In the genomic region with DNA sequence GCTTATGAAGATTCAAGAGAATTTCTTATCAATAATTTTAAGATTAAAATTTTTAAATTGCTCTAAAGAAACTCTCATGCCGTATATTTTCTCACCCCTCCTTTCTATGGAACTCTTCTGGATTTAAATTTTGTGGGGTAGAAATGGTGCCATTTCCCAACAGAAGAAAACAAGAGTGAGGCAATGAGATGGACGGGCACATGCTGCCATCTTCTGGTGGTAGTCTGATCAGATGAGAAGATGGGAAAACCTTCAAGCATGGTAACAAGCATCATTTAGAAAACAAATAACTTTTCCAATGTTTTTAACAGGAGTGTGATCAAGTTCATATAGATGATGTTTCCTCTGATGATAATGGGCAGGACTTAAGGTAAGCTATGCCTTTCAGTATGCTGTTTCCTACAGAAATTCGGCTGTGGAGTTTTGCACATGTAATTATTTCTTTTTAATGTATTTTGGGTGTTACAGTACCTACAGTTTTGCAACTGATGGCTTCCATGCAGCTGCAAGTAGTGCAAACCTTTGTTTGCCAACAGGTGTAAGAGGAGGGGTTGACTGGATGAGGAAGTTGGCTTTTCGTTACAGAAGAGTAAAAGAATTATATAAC, we compare ENCODE assay signal across 9 cellular contexts.
A peak's percentile ranks its signal among the peaks of the same experiment; 100 is the strongest.
DNase-seq lines count a peak whose midpoint lies in the region; ATAC-seq and TF ChIP-seq lines count a peak whose summit lies in the region.
"Had no signal": no experiment of that assay in that cellular context is flagged by ENCODE, and none has a peak within 500 bp of the region (broad histone marks: within the 10 kb centered on the region; RNA-seq: fewer than 3 reads in every experiment).

No MANE protein-coding gene starts in this region.

- DNase-seq in BJ (ENCODE audit: low read depth) (no peak), NCI-H526 (lab: John Stamatoyannopoulos, UW) (peak; percentile 41 to 43), astrocyte of the spinal cord (ENCODE audit: low read depth, low spot score) (peak; percentile 66), iPS-NIHi11 (ENCODE audit: low spot score) (peak; percentile 36), OCI-M2 (lab: John Stamatoyannopoulos, UW; ENCODE audit: unreplicated experiment) (no peak), DMS79 (lab: John Stamatoyannopoulos, UW) (no peak)
- peak; percentile 26 to 38 for DNase-seq in stimulated activated CD4-positive, alpha-beta T cell treated with anti-CD3 and anti-CD28 coated beads, Interleukin-2, amount 100 ng/mL, for 24 hours

- no peak overlapping the region for H3K4me3 ChIP-seq in BJ (ENCODE audit: low read depth, low read length)
- H3K4me3 ChIP-seq in astrocyte of the spinal cord (ENCODE audit: low read depth, low read length) = no peak overlapping the region

- POLR2A ChIA-PET in BJ (lab: Charles Lee) = no interaction called here

- in situ Hi-C loops in astrocyte of the spinal cord (cut with HindIII; ENCODE audit: low sequenced_read_pairs) = no loop called here

- CTCF ChIA-PET in BJ (lab: Yijun Ruan, JAX) = interaction anchor here (0.6 to 1.5 kb wide), 6 partner anchors 9 to 550 kb away, joined by 3 to 9 read pairs (median 4); no protein-coding TSS in a partner anchor

- ATAC-seq in GM21526 (IDR thresholded peaks at IDR 0.05; ENCODE audit: low FRiP score, unreplicated experiment) = peak; percentile 58

- TF ChIP-seq CTCF in BJ (IDR thresholded peaks at IDR 0.05; ENCODE audit: insufficient read depth, low read depth, low read length) (peak; percentile 64), astrocyte of the spinal cord (IDR thresholded peaks at IDR 0.05; ENCODE audit: low read depth, low read length) (peak; percentile 67)

- H3K27me3 ChIP-seq in BJ (ENCODE audit: control insufficient read depth, insufficient read depth, low read length) = no peaks in the 10 kb centered on the region; the same call in 1 of the 2 replicates
- H3K27me3 ChIP-seq: neutrophil had no signal

- no peaks in the 10 kb centered on the region for H3K36me3 ChIP-seq in BJ (ENCODE audit: control insufficient read depth, insufficient read depth, low read length)
- H3K36me3 ChIP-seq: neutrophil had no signal

Comparison
In these comparisons a context has a peak if more than half of its experiments do, and no peak if none do; other contexts are left out.
1. DNase-seq: peak in NCI-H526 (2 of 2), astrocyte of the spinal cord (single experiment), iPS-NIHi11 (single experiment) and stimulated activated CD4-positive, alpha-beta T cell treated with anti-CD3 and anti-CD28 coated beads, Interleukin-2, amount 100 ng/mL, for 24 hours (2 of 2); none in BJ (single experiment), OCI-M2 (single experiment) and DMS79 (single experiment).